Comparison of ENCODE assay signal across 8 cellular contexts in the genomic region with DNA sequence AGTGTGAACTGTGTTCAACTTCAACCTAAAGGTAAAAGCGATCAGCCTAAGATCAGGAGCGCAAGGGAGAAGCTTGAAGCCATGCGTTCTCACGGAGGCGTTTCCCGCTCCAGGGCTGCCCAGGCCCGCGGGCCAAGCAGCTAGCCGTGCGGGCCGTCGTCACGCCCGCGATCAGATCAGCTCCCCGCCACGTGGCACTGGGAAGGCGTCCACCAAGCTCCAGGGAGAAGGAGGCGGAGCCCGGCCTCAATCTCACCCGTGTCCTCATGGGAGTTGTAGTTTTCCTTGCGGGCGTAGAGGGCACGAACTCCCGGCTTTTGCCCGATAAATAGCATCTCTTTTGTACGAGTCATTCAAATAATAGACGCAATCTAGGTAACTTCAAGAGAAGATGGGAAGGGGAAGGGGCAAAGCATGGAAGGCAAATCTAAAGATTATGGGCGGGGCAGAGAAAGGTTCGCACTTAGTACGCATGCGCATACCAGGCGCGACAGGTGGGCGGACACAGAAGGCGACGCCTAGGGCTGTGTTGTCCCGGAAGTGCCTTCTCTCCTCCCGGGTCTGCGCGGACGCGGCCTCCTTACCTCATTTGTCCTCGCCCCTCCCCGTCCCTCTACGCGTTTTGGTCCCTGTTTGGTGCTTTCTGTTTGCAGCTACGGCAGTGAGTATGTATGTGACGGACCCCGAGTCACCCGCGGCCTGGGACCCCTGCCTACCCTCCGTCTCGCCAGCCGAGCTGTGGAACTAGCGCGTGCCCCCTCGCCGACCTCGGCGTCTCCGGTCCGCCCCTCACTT. TPM values are rescaled to one million over a fixed set of nuclear protein-coding genes. Genes with fewer than 3 reads are reported as not detected.
DNase-seq lines count a peak whose midpoint lies in the region; ATAC-seq, FAIRE-seq and TF ChIP-seq lines count a peak whose summit lies in the region.

No MANE protein-coding gene starts in this region.

- no peaks in the 10 kb centered on the region for H3K9me3 Mint-ChIP-seq in T-cell
- no peaks in the 10 kb centered on the region for H3K9me3 Mint-ChIP-seq in type B pancreatic cell

- H3K36me3 ChIP-seq in heart right ventricle, result peaks cover 0 to 5% (median 0%) of the 10 kb centered on the region in 9 donors

- DNase-seq in GM12892 (ENCODE audit: insufficient read length) (peak; percentile 79), NCI-H146 (lab: John Stamatoyannopoulos, UW) (peak; percentile 96), T-cell (peak; percentile 78 to 95 (median 92)), amniotic epithelial cell (ENCODE audit: low read depth) (peak; percentile 87), heart right ventricle (peak; percentile 90 to 92), pons (ENCODE audit: low spot score) (peak; percentile 95), type B pancreatic cell (ENCODE audit: extremely low spot score, unreplicated experiment) (peak; percentile 89)

- TF ChIP-seq CTCF in heart right ventricle (IDR thresholded peaks at IDR 0.05), result no peak
- no peak for TF ChIP-seq CTCF in type B pancreatic cell (conservative IDR thresholded peaks at IDR 0.05)

- H3K4me1 Mint-ChIP-seq in T-cell (peaks cover 52 to 58% (median 54%) of the 10 kb centered on the region in 3 donors), type B pancreatic cell (ENCODE audit: unreplicated experiment) (peaks cover 14% of the 10 kb centered on the region)

- FAIRE-seq in GM12892 (lab: Jason Lieb, UNC), result peak; percentile 100

- peak overlapping the region; percentile 97 for H3K27ac Mint-ChIP-seq in T-cell
- peak overlapping the region; percentile 94 for H3K27ac Mint-ChIP-seq in type B pancreatic cell

- peak; percentile 87 for ATAC-seq in HG02852 (IDR thresholded peaks at IDR 0.05; ENCODE audit: unreplicated experiment)
- peak; percentile 96 to 98 (median 96) for ATAC-seq in T-cell (replicated peaks in 1 of 4)
- peak; percentile 99 to 100 (median 99) for ATAC-seq in heart right ventricle

- intact Hi-C loops in heart right ventricle (cut with DNase I), result loop anchor here in 4 of 10 donors (1.0 to 10.0 kb wide), 4 partner anchors 41 to 45 kb away; a partner anchor contains a TSS

- H3K4me1 ChIP-seq in heart right ventricle, result peaks cover 0 to 45% (median 21%) of the 10 kb centered on the region in 9 donors

- peaks cover 3 to 5% of the 10 kb centered on the region in 2 donors for H3K27me3 Mint-ChIP-seq in T-cell
- H3K27me3 Mint-ChIP-seq in type B pancreatic cell, result peaks cover 30% of the 10 kb centered on the region

- no peaks in the 10 kb centered on the region for H3K9me3 ChIP-seq in heart right ventricle

- H3K27ac ChIP-seq in heart right ventricle, result peak overlapping the region; percentile 63 to 93 (median 88)

- H3K27me3 ChIP-seq in heart right ventricle, result peaks cover 0 to 14% (median 0%) of the 10 kb centered on the region in 7 donors

- peak; percentile 82 for TF ChIP-seq POLR2A in GM12892 (IDR thresholded peaks at IDR 0.05; ENCODE audit: low read depth, low read length)

- POLR2A ChIA-PET in T-cell (lab: Charles Lee), result interaction anchor here (0.6 to 2.4 kb wide), 5 partner anchors 10 to 113 kb away, joined by 4 to 14 read pairs (median 5); a partner anchor contains a TSS

- CTCF ChIA-PET in T-cell (lab: Charles Lee), result interaction anchor here (0.5 to 3.8 kb wide), 4 partner anchors 37 to 381 kb away, joined by 3 to 11 read pairs (median 4); a partner anchor contains a TSS

- H3K36me3 Mint-ChIP-seq in T-cell (peaks cover 8% of the 10 kb centered on the region), type B pancreatic cell (no peaks in the 10 kb centered on the region)

- H3K4me3 ChIP-seq in heart right ventricle, result peak overlapping the region; percentile 69 to 95 (median 83)

- 2% methylated on average over 63 of the region's 63 CpGs for whole genome bisulfite sequencing in heart right ventricle, 2 donors

- peak overlapping the region; percentile 86 to 96 (median 96) for H3K4me3 Mint-ChIP-seq in T-cell
- peak overlapping the region; percentile 99 for H3K4me3 Mint-ChIP-seq in type B pancreatic cell

RNA-seq across cellular contexts. Expression of a gene that starts 40.8 kb away (rescaled TPM):
- 60.8 TPM for polyA plus RNA-seq in GM12892 (2012; ENCODE audit: missing spikeins)
- total RNA-seq in T-cell (10 to 100 TPM; 29.1 to 44.2 (median 33.5) TPM), heart right ventricle (10 to 100 TPM in 5 of 10 donors, 1 to 10 TPM in 5; 7.8 to 11.9 (median 9.8) TPM), type B pancreatic cell (ENCODE audit: low replicate concordance) (20.3 and 23.0 TPM in 2 replicates)
- 1 to 10 TPM; 4.3 to 7.2 TPM for polyA plus RNA-seq in heart right ventricle

RNA-seq across cellular contexts. Expression of a gene that starts 45.5 kb away (rescaled TPM):
- polyA plus RNA-seq in GM12892 (2012; ENCODE audit: missing spikeins), result 33.5 TPM
- total RNA-seq in T-cell (10 to 100 TPM in 1 of 5 donors, 1 to 10 TPM in 4; 1.7 to 12.4 (median 4.4) TPM), heart right ventricle (under 1 TPM in 1 of 10 donors, not detected in 9; 0.09 TPM), type B pancreatic cell (ENCODE audit: low replicate concordance) (not detected in 2 replicates)
- under 1 TPM in 1 of 2 donors, not detected in 1; under 0.01 TPM for polyA plus RNA-seq in heart right ventricle

Comparison
In these comparisons a context has a peak if more than half of its experiments do, and no peak if none do; other contexts are left out.
1. Peak in every context shown above with its lines: DNase-seq, ATAC-seq, H3K4me3 ChIP-seq and H3K27ac ChIP-seq.